Comparison of ENCODE assay signal across 20 cellular contexts in genomic region chr10:19702215-19702614, GRCh38.
DNase-seq lines count a peak whose midpoint lies in the region; ATAC-seq and TF ChIP-seq lines count a peak whose summit lies in the region.
"Had no signal": no experiment of that assay in that cellular context is flagged by ENCODE, and none has a peak within 500 bp of the region (broad histone marks: within the 10 kb centered on the region; RNA-seq: fewer than 3 reads in every experiment).

No MANE protein-coding gene starts in this region.

- no peaks in the 10 kb centered on the region for H3K36me3 ChIP-seq in smooth muscle cell (ENCODE audit: low read depth)
- H3K36me3 ChIP-seq: sigmoid colon, upper lobe of right lung had no signal

- CTCF ChIA-PET in HEK293T (lab: Yijun Ruan, JAX), result no interaction called here

- H3K4me3 Mint-ChIP-seq in activated T-helper 1 cell treated with anti-CD3 and anti-CD28 coated beads, Interleukin-12 subunit alpha, Interleukin-12 subunit beta, Interleukin-2, Interleukin-4 antibody, amounts not matched to agents 30 ng/mL and 10 ng/mL and 1 ng/mL, durations not matched to agents 14 hours and 24 hours and 36 hours, result no peak overlapping the region
- H3K4me3 Mint-ChIP-seq: activated naive CD4-positive, alpha-beta T cell treated with anti-CD3 and anti-CD28 coated beads, Interleukin-2, amount 10 ng/mL, durations not matched to agents 7 days and 5 days; stimulated activated memory B cell treated with anti-CD40 and anti-IgM and Interleukin-4, amounts not matched to agents 10 μg/mL and 1 μg/mL and 100 μg/mL, for 72 hours had no signal

- H3K9ac ChIP-seq in smooth muscle cell (ENCODE audit: low read depth), result no peak overlapping the region

- H3K27ac ChIP-seq in smooth muscle cell (ENCODE audit: low read depth), result no peak overlapping the region
- H3K27ac ChIP-seq: sigmoid colon, upper lobe of right lung had no signal

- no peaks in the 10 kb centered on the region for H3K9me3 ChIP-seq in smooth muscle cell (replicated peaks; ENCODE audit: low read depth)
- H3K9me3 ChIP-seq: sigmoid colon, upper lobe of right lung had no signal

- H4K20me1 ChIP-seq in smooth muscle cell (ENCODE audit: low read depth), result no peaks in the 10 kb centered on the region

- no peaks in the 10 kb centered on the region for H3K27me3 ChIP-seq in smooth muscle cell (ENCODE audit: low read depth)
- H3K27me3 ChIP-seq: sigmoid colon, upper lobe of right lung had no signal

- TF ChIP-seq CTCF in foreskin fibroblast (IDR thresholded peaks at IDR 0.05; ENCODE audit: low read depth, low read length), result no peak
- TF ChIP-seq CTCF in smooth muscle cell (IDR thresholded peaks at IDR 0.05; ENCODE audit: borderline replicate concordance, insufficient read depth, poor library complexity, severe bottlenecking), result no peak

- POLR2A ChIA-PET in HEK293T (lab: Yijun Ruan, JAX), result no interaction called here

- no peak overlapping the region for H3K4me2 ChIP-seq in smooth muscle cell

- H2AFZ ChIP-seq in smooth muscle cell (ENCODE audit: low read depth), result no peak overlapping the region

- ATAC-seq in HG02840 (IDR thresholded peaks at IDR 0.05; ENCODE audit: low FRiP score, unreplicated experiment), result no peak
- ATAC-seq: stimulated activated memory B cell treated with anti-CD40 and anti-IgM and Interleukin-4, amounts not matched to agents 10 μg/mL and 1 μg/mL and 100 μg/mL, for 72 hours; upper lobe of right lung had no signal

- H3K79me2 ChIP-seq in smooth muscle cell (ENCODE audit: low read depth), result no peaks in the 10 kb centered on the region

- DNase-seq in A172 (ENCODE audit: low spot score) (peak; percentile 92), HT1080 (ENCODE audit: low read depth) (peak; percentile 75), amniotic epithelial cell (ENCODE audit: low read depth) (peak; percentile 77), foreskin fibroblast (peak; percentile 20 to 57), smooth muscle cell (lab: John Stamatoyannopoulos, UW; ENCODE audit: unreplicated experiment) (no peak), HEK293T (ENCODE audit: extremely low spot score) (no peak)
- DNase-seq in activated T-helper 1 cell treated with anti-CD3 and anti-CD28 coated beads, Interleukin-12 subunit alpha, Interleukin-12 subunit beta, Interleukin-2, Interleukin-4 antibody, amounts not matched to agents 30 ng/mL and 10 ng/mL and 1 ng/mL, durations not matched to agents 14 hours and 24 hours and 36 hours (ENCODE audit: low spot score), result no peak
- DNase-seq: activated CD4-positive, alpha-beta T cell treated with anti-CD3 and anti-CD28 coated beads for 1 hour; activated CD8-positive, alpha-beta memory T cell treated with anti-CD3 and anti-CD28 coated beads, Interleukin-2, amount 50 U/mL, for 48 hours; activated naive CD4-positive, alpha-beta T cell treated with anti-CD3 and anti-CD28 coated beads, Interleukin-2, amount 10 ng/mL, durations not matched to agents 7 days and 5 days; GOT3; Karpas-422; NCI-H187 treated with DMSO at 0.1 percent for 48 hours; NCI-H524 treated with DMSO at 0.1 percent for 48 hours; sigmoid colon; T-helper 2 cell; upper lobe of right lung had no signal

- H3K36me3 Mint-ChIP-seq in activated T-helper 1 cell treated with anti-CD3 and anti-CD28 coated beads, Interleukin-12 subunit alpha, Interleukin-12 subunit beta, Interleukin-2, Interleukin-4 antibody, amounts not matched to agents 30 ng/mL and 10 ng/mL and 1 ng/mL, durations not matched to agents 14 hours and 24 hours and 36 hours (ENCODE audit: low read depth), result no peaks in the 10 kb centered on the region
- H3K36me3 Mint-ChIP-seq: activated naive CD4-positive, alpha-beta T cell treated with anti-CD3 and anti-CD28 coated beads, Interleukin-2, amount 10 ng/mL, durations not matched to agents 7 days and 5 days; stimulated activated memory B cell treated with anti-CD40 and anti-IgM and Interleukin-4, amounts not matched to agents 10 μg/mL and 1 μg/mL and 100 μg/mL, for 72 hours had no signal

- no peaks in the 10 kb centered on the region for H3K4me1 Mint-ChIP-seq in activated T-helper 1 cell treated with anti-CD3 and anti-CD28 coated beads, Interleukin-12 subunit alpha, Interleukin-12 subunit beta, Interleukin-2, Interleukin-4 antibody, amounts not matched to agents 30 ng/mL and 10 ng/mL and 1 ng/mL, durations not matched to agents 14 hours and 24 hours and 36 hours (ENCODE audit: low read depth)
- H3K4me1 Mint-ChIP-seq: activated naive CD4-positive, alpha-beta T cell treated with anti-CD3 and anti-CD28 coated beads, Interleukin-2, amount 10 ng/mL, durations not matched to agents 7 days and 5 days; stimulated activated memory B cell treated with anti-CD40 and anti-IgM and Interleukin-4, amounts not matched to agents 10 μg/mL and 1 μg/mL and 100 μg/mL, for 72 hours had no signal

- WGBS in smooth muscle cell (ENCODE audit: low lambda C conversion rate), result 81% methylated on average over 2 of the region's 2 CpGs

- intact Hi-C loops in activated T-helper 1 cell treated with anti-CD3 and anti-CD28 coated beads, Interleukin-12 subunit alpha, Interleukin-12 subunit beta, Interleukin-2, Interleukin-4 antibody, amounts not matched to agents 30 ng/mL and 10 ng/mL and 1 ng/mL, durations not matched to agents 14 hours and 24 hours and 36 hours (cut with micrococcal nuclease), result no loop called here

- no peaks in the 10 kb centered on the region for H3K27me3 Mint-ChIP-seq in activated T-helper 1 cell treated with anti-CD3 and anti-CD28 coated beads, Interleukin-12 subunit alpha, Interleukin-12 subunit beta, Interleukin-2, Interleukin-4 antibody, amounts not matched to agents 30 ng/mL and 10 ng/mL and 1 ng/mL, durations not matched to agents 14 hours and 24 hours and 36 hours (ENCODE audit: insufficient read depth)
- H3K27me3 Mint-ChIP-seq: activated naive CD4-positive, alpha-beta T cell treated with anti-CD3 and anti-CD28 coated beads, Interleukin-2, amount 10 ng/mL, durations not matched to agents 7 days and 5 days; stimulated activated memory B cell treated with anti-CD40 and anti-IgM and Interleukin-4, amounts not matched to agents 10 μg/mL and 1 μg/mL and 100 μg/mL, for 72 hours had no signal

- H3K9me3 Mint-ChIP-seq in activated T-helper 1 cell treated with anti-CD3 and anti-CD28 coated beads, Interleukin-12 subunit alpha, Interleukin-12 subunit beta, Interleukin-2, Interleukin-4 antibody, amounts not matched to agents 30 ng/mL and 10 ng/mL and 1 ng/mL, durations not matched to agents 14 hours and 24 hours and 36 hours, result peaks cover 4% of the 10 kb centered on the region

- H3K4me1 ChIP-seq in smooth muscle cell (ENCODE audit: low read depth), result no peaks in the 10 kb centered on the region
- H3K4me1 ChIP-seq: sigmoid colon, upper lobe of right lung had no signal

- H3F3A ChIP-seq in smooth muscle cell (ENCODE audit: low read depth), result no peaks in the 10 kb centered on the region

- H3K4me3 ChIP-seq in foreskin fibroblast (ENCODE audit: low read depth in 1 of 2, low read length in 2 of 2) (no peak overlapping the region), smooth muscle cell (no peak overlapping the region)
- H3K4me3 ChIP-seq: lung, sigmoid colon, upper lobe of right lung had no signal

- no peak overlapping the region for H3K27ac Mint-ChIP-seq in activated T-helper 1 cell treated with anti-CD3 and anti-CD28 coated beads, Interleukin-12 subunit alpha, Interleukin-12 subunit beta, Interleukin-2, Interleukin-4 antibody, amounts not matched to agents 30 ng/mL and 10 ng/mL and 1 ng/mL, durations not matched to agents 14 hours and 24 hours and 36 hours
- H3K27ac Mint-ChIP-seq: activated naive CD4-positive, alpha-beta T cell treated with anti-CD3 and anti-CD28 coated beads, Interleukin-2, amount 10 ng/mL, durations not matched to agents 7 days and 5 days; stimulated activated memory B cell treated with anti-CD40 and anti-IgM and Interleukin-4, amounts not matched to agents 10 μg/mL and 1 μg/mL and 100 μg/mL, for 72 hours had no signal

TF ChIP-seq in HEK293T, 16 proteins besides CTCF, POLR2A, EP300 and RAD21:
- TF ChIP-seq CTBP1 (IDR thresholded peaks at IDR 0.05; ENCODE audit: borderline replicate concordance) (no peak), SP1 (IDR thresholded peaks at IDR 0.05) (no peak), FOXA1 (IDR thresholded peaks at IDR 0.05) (no peak), BHLHE40 (IDR thresholded peaks at IDR 0.05; ENCODE audit: borderline replicate concordance) (no peak), ZNF384 (IDR thresholded peaks at IDR 0.05) (no peak), PKNOX1 (IDR thresholded peaks at IDR 0.05) (no peak), ARNT (IDR thresholded peaks at IDR 0.05) (no peak), TARDBP (IDR thresholded peaks at IDR 0.05) (no peak), FOXM1 (IDR thresholded peaks at IDR 0.05; ENCODE audit: borderline replicate concordance) (no peak), LEF1 (IDR thresholded peaks at IDR 0.05; ENCODE audit: borderline replicate concordance) (no peak), FOXK2 (IDR thresholded peaks at IDR 0.05) (no peak), NFRKB (IDR thresholded peaks at IDR 0.05) (no peak)
TF ChIP-seq in HEK293T: peak in this region for 0.

Comparison
In these comparisons a context has a peak if more than half of its experiments do, and no peak if none do; other contexts are left out.
1. DNase-seq: peak in A172 (single experiment), HT1080 (single experiment), amniotic epithelial cell (single experiment) and foreskin fibroblast (2 of 2); none in smooth muscle cell (single experiment), HEK293T (single experiment) and activated T-helper 1 cell treated with anti-CD3 and anti-CD28 coated beads, Interleukin-12 subunit alpha, Interleukin-12 subunit beta, Interleukin-2, Interleukin-4 antibody, amounts not matched to agents 30 ng/mL and 10 ng/mL and 1 ng/mL, durations not matched to agents 14 hours and 24 hours and 36 hours (single experiment).